In the genomic region with DNA sequence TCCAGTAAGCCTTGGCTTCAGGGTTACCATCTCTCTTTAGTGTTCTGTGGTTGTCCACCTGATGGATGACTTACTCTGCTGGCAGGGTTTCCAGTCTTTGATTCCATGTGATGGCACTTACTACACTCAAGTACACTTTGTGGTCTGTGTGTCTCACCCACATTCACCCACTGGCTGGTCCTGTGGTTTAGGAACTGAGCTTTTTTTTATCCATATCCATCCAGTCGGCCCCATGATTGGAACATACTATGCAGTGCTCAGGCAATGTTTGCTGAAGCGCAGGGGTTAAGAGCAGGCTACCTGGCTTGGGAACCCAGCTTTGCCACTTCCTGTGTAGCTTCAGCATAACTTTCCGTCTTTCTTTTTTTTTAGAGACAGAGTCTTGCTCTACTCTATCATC, we compare ENCODE assay signal across 7 cellular contexts.
DNase-seq lines count a peak whose midpoint lies in the region; TF ChIP-seq lines count a peak whose summit lies in the region.
"Had no signal": no experiment of that assay in that cellular context is flagged by ENCODE, and none has a peak within 500 bp of the region (broad histone marks: within the 10 kb centered on the region; RNA-seq: fewer than 3 reads in every experiment).

No MANE protein-coding gene starts in this region.

- H3K36me3 ChIP-seq in tibial artery, result no peaks in the 10 kb centered on the region

- H3K27me3 ChIP-seq in tibial artery, result no peaks in the 10 kb centered on the region

- no peak overlapping the region for H3K27ac ChIP-seq in tibial artery

- no peaks in the 10 kb centered on the region for H3K9me3 ChIP-seq in tibial artery

- intact Hi-C loops in tibial artery (cut with DNase I; ENCODE audit: low total_unique reads), result no loop called here

- TF ChIP-seq CTCF in epithelial cell of esophagus (IDR thresholded peaks at IDR 0.05; ENCODE audit: insufficient read depth, low read depth, low read length, missing control alignments), result no peak
- no peak for TF ChIP-seq CTCF in tibial artery (IDR thresholded peaks at IDR 0.05)

- H3K4me1 ChIP-seq in tibial artery, result peaks cover 0 to 22% (median 17%) of the 10 kb centered on the region in 4 donors

- peak; percentile 5 for DNase-seq in DMS53 treated with DMSO at 0.1 percent for 48 hours (lab: John Stamatoyannopoulos, UW; ENCODE audit: unreplicated experiment)
- DNase-seq in SW480 (ENCODE audit: low spot score), result peak; percentile 95
- peak; percentile 40 for DNase-seq in epithelial cell of esophagus (ENCODE audit: low read depth)
- DNase-seq in AG20443 (ENCODE audit: low spot score), result no peak
- DNase-seq in NCI-H69 (lab: John Stamatoyannopoulos, UW), result no peak
- DNase-seq in tibial artery, result no peak
- DNase-seq: NCI-H146 had no signal

- H3K4me3 ChIP-seq in epithelial cell of esophagus (ENCODE audit: low read length), result no peak overlapping the region
- no peak overlapping the region for H3K4me3 ChIP-seq in tibial artery

Comparison
In these comparisons a context has a peak if more than half of its experiments do, and no peak if none do; other contexts are left out.
1. DNase-seq: peak in DMS53 treated with DMSO at 0.1 percent for 48 hours (single experiment), SW480 (single experiment) and epithelial cell of esophagus (single experiment); none in AG20443 (single experiment), NCI-H69 (single experiment) and tibial artery (0 of 2).